Comparison of ENCODE assay signal across 21 cellular contexts in the genomic region with DNA sequence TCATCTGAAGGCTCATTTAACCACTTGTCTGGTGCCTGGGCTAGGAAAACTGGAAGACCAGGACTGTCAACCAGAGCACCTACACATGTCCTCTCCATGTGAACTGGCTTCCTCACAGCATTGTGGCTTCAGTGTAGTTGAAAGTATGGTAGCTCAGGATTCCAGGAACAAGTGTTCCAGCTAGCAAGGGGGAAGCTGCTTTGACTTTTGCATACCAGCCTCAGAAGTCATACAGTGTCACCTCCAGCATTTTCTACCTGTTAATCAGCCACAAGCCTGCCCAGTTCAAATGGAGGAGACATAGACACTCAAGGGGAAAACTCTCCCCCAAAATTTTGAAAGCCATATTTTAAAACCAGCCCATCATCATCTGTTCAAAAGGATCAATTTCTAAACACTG.
DNase-seq lines count a peak whose midpoint lies in the region; ATAC-seq, FAIRE-seq and TF ChIP-seq lines count a peak whose summit lies in the region.
"Had no signal": no experiment of that assay in that cellular context is flagged by ENCODE, and none has a peak within 500 bp of the region (broad histone marks: within the 10 kb centered on the region; RNA-seq: fewer than 3 reads in every experiment).

No MANE protein-coding gene starts in this region.

- H3K27me3 ChIP-seq in bronchial epithelial cell (ENCODE audit: control insufficient read depth, insufficient read depth, low read length) (no peaks in the 10 kb centered on the region), foreskin keratinocyte (no peaks in the 10 kb centered on the region), trophoblast cell (ENCODE audit: insufficient read depth, low read length) (no peaks in the 10 kb centered on the region), transverse colon (no peaks in the 10 kb centered on the region)
- H3K27me3 ChIP-seq: BLaER1 treated with 17β-estradiol and CSF1 and Interleukin-3, amounts not matched to agents 10 nM and 100 nM had no signal

- H3K36me3 ChIP-seq in bronchial epithelial cell (ENCODE audit: control insufficient read depth, insufficient read depth, low read length) (no peaks in the 10 kb centered on the region), trophoblast cell (ENCODE audit: control insufficient read depth in 1 of 2, insufficient read depth in 2 of 2, low read length in 2 of 2) (no peaks in the 10 kb centered on the region), transverse colon (no peaks in the 10 kb centered on the region)

- H3K27ac ChIP-seq in foreskin keratinocyte (no peak overlapping the region), trophoblast cell (ENCODE audit: low read depth, low read length) (no peak overlapping the region), transverse colon (no peak overlapping the region)
- H3K27ac ChIP-seq: BLaER1 treated with 17β-estradiol and CSF1 and Interleukin-3, amounts not matched to agents 10 nM and 100 nM had no signal

- no peak for FAIRE-seq in bronchial epithelial cell (lab: Jason Lieb, UNC)
- FAIRE-seq: G401.6, GM12891, GM18507, H1 had no signal

- no peaks in the 10 kb centered on the region for H3K79me1 ChIP-seq in trophoblast cell (ENCODE audit: low read length)

- H4K91ac ChIP-seq in trophoblast cell (ENCODE audit: low read depth, low read length) = no peak overlapping the region

- TF ChIP-seq EP300 in transverse colon (IDR thresholded peaks at IDR 0.05; ENCODE audit: low read depth) = no peak

- no peak overlapping the region for H3K4ac ChIP-seq in trophoblast cell (ENCODE audit: low read depth, low read length)

- no peaks in the 10 kb centered on the region for H3K9me3 ChIP-seq in trophoblast cell (ENCODE audit: insufficient read depth, low read depth, low read length)
- no peaks in the 10 kb centered on the region for H3K9me3 ChIP-seq in transverse colon
- H3K9me3 ChIP-seq: BLaER1 treated with 17β-estradiol and CSF1 and Interleukin-3, amounts not matched to agents 10 nM and 100 nM had no signal

- no peak overlapping the region for H4K8ac ChIP-seq in trophoblast cell (ENCODE audit: low read depth, low read length)

- H4K12ac ChIP-seq in trophoblast cell (ENCODE audit: low read depth, low read length) = no peak overlapping the region

- TF ChIP-seq CTCF in bronchial epithelial cell (IDR thresholded peaks at IDR 0.05; ENCODE audit: insufficient read depth, low read length, severe bottlenecking) (no peak), foreskin keratinocyte (conservative IDR thresholded peaks at IDR 0.05) (no peak), transverse colon (IDR thresholded peaks at IDR 0.05) (no peak)

- H3K23ac ChIP-seq in trophoblast cell (ENCODE audit: low read length) = no peak overlapping the region

- intact Hi-C loops in transverse colon (cut with DNase I; ENCODE audit: low total_unique reads) = no loop called here

- H3K4me3 ChIP-seq in bronchial epithelial cell (ENCODE audit: low read depth, low read length) (no peak overlapping the region), trophoblast cell (ENCODE audit: low read depth, low read length) (no peak overlapping the region), transverse colon (no peak overlapping the region)
- H3K4me3 ChIP-seq: BLaER1 treated with 17β-estradiol and CSF1 and Interleukin-3, amounts not matched to agents 10 nM and 100 nM had no signal

- no peak overlapping the region for H2BK12ac ChIP-seq in trophoblast cell (ENCODE audit: low read length)

- H3K18ac ChIP-seq in trophoblast cell (ENCODE audit: low read length) = no peak overlapping the region

- no peak for TF ChIP-seq POLR2A in transverse colon (IDR thresholded peaks at IDR 0.05)

- no peaks in the 10 kb centered on the region for H3K79me2 ChIP-seq in trophoblast cell (ENCODE audit: control insufficient read depth, insufficient read depth, low read length, poor library complexity)

- no peak overlapping the region for H3K4me2 ChIP-seq in trophoblast cell (ENCODE audit: low read length)
- H3K4me2 ChIP-seq: BLaER1 treated with 17β-estradiol and CSF1 and Interleukin-3, amounts not matched to agents 10 nM and 100 nM had no signal

- H3K4me1 ChIP-seq in foreskin keratinocyte = peaks cover 6% of the 10 kb centered on the region
- peaks cover 3 to 4% of the 10 kb centered on the region in 2 experiments for H3K4me1 ChIP-seq in trophoblast cell (ENCODE audit: control insufficient read depth in 1 of 2, insufficient read depth in 2 of 2, low read length in 2 of 2)
- H3K4me1 ChIP-seq in transverse colon = no peaks in the 10 kb centered on the region
- H3K4me1 ChIP-seq: BLaER1 treated with 17β-estradiol and CSF1 and Interleukin-3, amounts not matched to agents 10 nM and 100 nM had no signal

- in situ Hi-C loops in transverse colon (cut with MboI; ENCODE audit: low pct_ligation_motif_present in 1 of 4, low pct_unique_long_range_greater_than_20kb in 1 of 4, low sequenced_read_pairs in 3 of 4) = no loop called here

- H2BK120ac ChIP-seq in trophoblast cell (ENCODE audit: insufficient read depth, low read length, poor library complexity) = no peak overlapping the region

- no peak overlapping the region for H3K14ac ChIP-seq in trophoblast cell (ENCODE audit: low read length)

- no peak overlapping the region for H2AK5ac ChIP-seq in trophoblast cell (ENCODE audit: low read length)

- peak; percentile 45 for DNase-seq in M059J (ENCODE audit: low read depth)
- DNase-seq in bronchial epithelial cell (ENCODE audit: low read depth) = peak; percentile 33
- DNase-seq in foreskin keratinocyte = peak in 1 of 2 donors; percentile 35
- peak; percentile 60 to 69 for DNase-seq in trophoblast cell
- no peak for DNase-seq in occipital lobe (lab: John Stamatoyannopoulos, UW)
- DNase-seq in transverse colon = no peak
- DNase-seq in NCI-H2227 (lab: John Stamatoyannopoulos, UW; ENCODE audit: unreplicated experiment) = no peak
- DNase-seq: CD4-positive, CD25-positive, alpha-beta regulatory T cell; CD8-positive, alpha-beta memory T cell; COR-L47; DMS 273 treated with DMSO at 0.1 percent for 48 hours; DMS53; DND-41; EL; H9 had no signal

- no peak overlapping the region for H3K9ac ChIP-seq in trophoblast cell (ENCODE audit: low read length)
- H3K9ac ChIP-seq: BLaER1 treated with 17β-estradiol and CSF1 and Interleukin-3, amounts not matched to agents 10 nM and 100 nM had no signal

- ATAC-seq in foreskin keratinocyte = peak; percentile 46
- ATAC-seq in GM21737 (IDR thresholded peaks at IDR 0.05; ENCODE audit: unreplicated experiment) = no peak

- H2AFZ ChIP-seq in trophoblast cell (ENCODE audit: insufficient read depth, low read length, poor library complexity) = no peak overlapping the region

- H2BK5ac ChIP-seq in trophoblast cell (ENCODE audit: low read depth, low read length, poor library complexity) = no peak overlapping the region

Comparison
In these comparisons a context has a peak if more than half of its experiments do, and no peak if none do; other contexts are left out.
1. DNase-seq: peak in M059J (single experiment), bronchial epithelial cell (single experiment) and trophoblast cell (2 of 2); none in occipital lobe (single experiment), transverse colon (single experiment) and NCI-H2227 (single experiment).